ENCODE assay signal across 31 cellular contexts in genomic region chr4:94226763-94227162, GRCh38.
"Had no signal": no experiment of that assay in that cellular context is flagged by ENCODE, and none has a peak within 500 bp of the region (broad histone marks: within the 10 kb centered on the region; RNA-seq: fewer than 3 reads in every experiment).

No MANE protein-coding gene starts in this region.

- H3K27ac ChIP-seq: neural progenitor cell, ovary, parathyroid adenoma, psoas muscle, skin epidermis, spleen, suprapubic skin, testis, tibial nerve, upper lobe of left lung, vagina had no signal

- H3K4me1 ChIP-seq: neural progenitor cell, psoas muscle, suprapubic skin, testis, tibial nerve, upper lobe of left lung, vagina had no signal

- H2AFZ ChIP-seq: neural progenitor cell, parathyroid adenoma had no signal

- H3K27ac Mint-ChIP-seq: nephron; neural progenitor cell; progenitor cell of endocrine pancreas; stimulated activated memory B cell treated with anti-CD40 and anti-IgM and Interleukin-4, amounts not matched to agents 10 μg/mL and 1 μg/mL and 100 μg/mL, for 72 hours; stimulated activated naive CD8-positive, alpha-beta T cell treated with anti-CD3 and anti-CD28 coated beads, Interleukin-15, amount 100 ng/mL, for 72 hours had no signal

- H3K9ac ChIP-seq: neural progenitor cell, parathyroid adenoma had no signal

- H3K27me3 ChIP-seq: neural progenitor cell, ovary, spleen, suprapubic skin, testis, tibial nerve, upper lobe of left lung, vagina had no signal

- H3K9me3 ChIP-seq: ovary, psoas muscle, spleen, suprapubic skin, testis, tibial nerve, upper lobe of left lung, vagina had no signal

- H3K4me3 Mint-ChIP-seq: naive thymus-derived CD4-positive, alpha-beta T cell; nephron; neural progenitor cell; stimulated activated memory B cell treated with anti-CD40 and anti-IgM and Interleukin-4, amounts not matched to agents 10 μg/mL and 1 μg/mL and 100 μg/mL, for 72 hours; stimulated activated naive CD8-positive, alpha-beta T cell treated with anti-CD3 and anti-CD28 coated beads, Interleukin-15, amount 100 ng/mL, for 72 hours had no signal

- FAIRE-seq: urothelium cell line had no signal

- H3K27me3 Mint-ChIP-seq: naive thymus-derived CD4-positive, alpha-beta T cell; progenitor cell of endocrine pancreas; stimulated activated memory B cell treated with anti-CD40 and anti-IgM and Interleukin-4, amounts not matched to agents 10 μg/mL and 1 μg/mL and 100 μg/mL, for 72 hours; stimulated activated naive CD8-positive, alpha-beta T cell treated with anti-CD3 and anti-CD28 coated beads, Interleukin-15, amount 100 ng/mL, for 72 hours had no signal

- ATAC-seq: naive thymus-derived CD4-positive, alpha-beta T cell; psoas muscle; right cardiac atrium; sciatic nerve; stimulated activated memory B cell treated with anti-CD40 and anti-IgM and Interleukin-4, amounts not matched to agents 10 μg/mL and 1 μg/mL and 100 μg/mL, for 72 hours; stimulated activated naive CD8-positive, alpha-beta T cell treated with anti-CD3 and anti-CD28 coated beads, Interleukin-15, amount 100 ng/mL, for 72 hours; stimulated activated naive CD8-positive, alpha-beta T cell treated with anti-CD3 and anti-CD28 coated beads, Interleukin-15, Interleukin-2, amounts not matched to agents 100 U/mL and 50 U/mL, for 24 hours had no signal

- H3K4me2 ChIP-seq: neural progenitor cell, smooth muscle cell had no signal

- H3K4me3 ChIP-seq: neural progenitor cell, ovary, psoas muscle, skin epidermis, smooth muscle cell, spleen, suprapubic skin, testis, tibial nerve, upper lobe of left lung, vagina had no signal

- DNase-seq: naive thymus-derived CD4-positive, alpha-beta T cell; occipital lobe; ovary; posterior cingulate gyrus; psoas muscle; right cardiac atrium; spleen; stimulated activated CD4-positive, alpha-beta T cell treated with anti-CD3 and anti-CD28 coated beads, Interleukin-12 subunit alpha, Interleukin-12 subunit beta, amount 100 ng/mL, for 4 hours; stimulated activated CD4-positive, alpha-beta T cell treated with anti-CD3 and anti-CD28 coated beads, Interleukin-1b, Interleukin-23, amount 100 ng/mL, for 48 hours; stimulated activated CD4-positive, alpha-beta T cell treated with anti-CD3 and anti-CD28 coated beads, Interleukin-4, amount 100 ng/mL, for 1 hour; stimulated activated CD4-positive, alpha-beta T cell treated with anti-CD3 and anti-CD28 coated beads, Interleukin-4, amount 100 ng/mL, for 4 hours; stimulated activated CD8-positive, alpha-beta memory T cell treated with anti-CD3 and anti-CD28 coated beads, Interleukin-4, amount 100 ng/mL, for 48 hours; stimulated activated naive CD4-positive, alpha-beta T cell; stimulated activated naive CD8-positive, alpha-beta T cell treated with anti-CD3 and anti-CD28 coated beads, Interleukin-15, amount 100 ng/mL, for 72 hours; stimulated activated naive CD8-positive, alpha-beta T cell treated with anti-CD3 and anti-CD28 coated beads, Interleukin-15, Interleukin-2, amounts not matched to agents 100 U/mL and 50 U/mL, for 24 hours; substantia nigra; testis; trophoblast cell; upper lobe of left lung had no signal

- H3K9me3 Mint-ChIP-seq: naive thymus-derived CD4-positive, alpha-beta T cell; nephron; neural progenitor cell; stimulated activated memory B cell treated with anti-CD40 and anti-IgM and Interleukin-4, amounts not matched to agents 10 μg/mL and 1 μg/mL and 100 μg/mL, for 72 hours; stimulated activated naive CD8-positive, alpha-beta T cell treated with anti-CD3 and anti-CD28 coated beads, Interleukin-15, amount 100 ng/mL, for 72 hours had no signal

- H3K36me3 ChIP-seq: neural progenitor cell, ovary, suprapubic skin had no signal

- H3K4me1 Mint-ChIP-seq: nephron, neural progenitor cell had no signal
